ENCODE assay signal across 14 cellular contexts in the genomic region with DNA sequence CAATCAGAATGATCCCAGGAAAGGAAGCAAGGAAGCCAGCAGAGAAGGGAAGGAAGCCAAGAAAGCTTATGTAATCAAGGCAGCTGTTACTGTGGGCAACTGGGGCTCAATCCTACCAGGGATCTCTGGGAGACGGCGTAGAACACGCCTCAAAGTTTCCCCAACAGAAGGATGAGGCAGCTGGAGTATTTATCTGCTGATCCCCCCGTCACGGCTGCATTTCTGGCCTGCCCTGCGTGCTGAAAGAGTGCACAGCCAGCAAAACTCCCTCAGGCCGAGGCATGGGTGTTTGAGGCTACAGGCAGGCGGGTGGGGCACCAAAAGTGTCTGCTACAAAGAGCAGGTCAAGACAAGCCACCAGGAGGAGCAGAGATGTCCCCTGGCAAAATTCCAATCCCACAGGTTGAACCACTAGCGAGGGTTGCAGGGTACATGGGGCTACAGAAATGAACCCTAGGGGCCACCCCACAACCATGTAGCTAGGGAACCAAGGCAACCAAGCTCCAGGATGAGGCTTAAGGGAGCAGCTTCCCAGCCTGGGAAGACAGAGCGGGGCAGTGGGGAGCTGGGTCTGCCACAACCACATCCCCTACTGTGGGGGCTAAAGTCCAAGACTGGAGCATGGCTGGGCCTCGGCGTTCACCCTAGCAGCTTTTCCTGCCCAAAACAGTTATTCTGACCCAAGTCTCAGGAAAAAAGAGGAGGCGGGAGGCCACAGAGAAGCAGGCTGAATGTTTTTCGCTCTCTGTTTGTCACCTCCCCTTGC.
DNase-seq lines count a peak whose midpoint lies in the region; ATAC-seq and TF ChIP-seq lines count a peak whose summit lies in the region.
"Had no signal": no experiment of that assay in that cellular context is flagged by ENCODE, and none has a peak within 500 bp of the region (broad histone marks: within the 10 kb centered on the region; RNA-seq: fewer than 3 reads in every experiment).

No MANE protein-coding gene starts in this region.

- H3K23ac ChIP-seq in IMR-90 (ENCODE audit: low read depth, low read length): no peak overlapping the region

- H3K4me1 Mint-ChIP-seq in mesothelial cell of epicardium: peaks cover 9% of the 10 kb centered on the region
- H3K4me1 Mint-ChIP-seq: CD8-positive, alpha-beta memory T cell had no signal

- no peak overlapping the region for H3K4me3 Mint-ChIP-seq in mesothelial cell of epicardium
- H3K4me3 Mint-ChIP-seq: CD8-positive, alpha-beta memory T cell had no signal

- no peaks in the 10 kb centered on the region for H3K27me3 Mint-ChIP-seq in mesothelial cell of epicardium (ENCODE audit: low read depth)

- H4K20me1 ChIP-seq in IMR-90 (ENCODE audit: insufficient read depth, low read length): no peaks in the 10 kb centered on the region

- H3K14ac ChIP-seq in IMR-90 (replicated peaks; ENCODE audit: low read depth, low read length): no peak overlapping the region

- H3K9me3 ChIP-seq in BE2C: no peaks in the 10 kb centered on the region
- peaks cover 2% of the 10 kb centered on the region; the same call in 1 of the 2 replicates for H3K9me3 ChIP-seq in IMR-90 (ENCODE audit: control insufficient read depth, insufficient read depth, low read length)
- H3K9me3 ChIP-seq in body of pancreas: no peaks in the 10 kb centered on the region
- no peaks in the 10 kb centered on the region for H3K9me3 ChIP-seq in suprapubic skin
- H3K9me3 ChIP-seq: adrenal gland had no signal

- H3K27ac ChIP-seq in IMR-90 (ENCODE audit: insufficient read depth, low read length) (no peak overlapping the region), body of pancreas (no peak overlapping the region), suprapubic skin (no peak overlapping the region)
- H3K27ac ChIP-seq: adrenal gland had no signal

- H2BK5ac ChIP-seq in IMR-90 (ENCODE audit: low read depth, low read length, poor library complexity, severe bottlenecking): no peak overlapping the region

- in situ Hi-C loops in IMR-90 (cut with MboI; ENCODE audit: low sequenced_read_pairs): no loop called here

- H3K27me3 ChIP-seq in BE2C: no peaks in the 10 kb centered on the region
- H3K27me3 ChIP-seq in IMR-90 (ENCODE audit: control insufficient read depth, insufficient read depth, low read length): peaks cover 15% of the 10 kb centered on the region
- no peaks in the 10 kb centered on the region for H3K27me3 ChIP-seq in body of pancreas
- no peaks in the 10 kb centered on the region for H3K27me3 ChIP-seq in suprapubic skin
- H3K27me3 ChIP-seq: adrenal gland had no signal

- ATAC-seq in IMR-90 (ENCODE audit: low read depth): peak; percentile 40
- peak; percentile 55 for ATAC-seq in body of pancreas
- no peak for ATAC-seq in GM21576 (IDR thresholded peaks at IDR 0.05; ENCODE audit: unreplicated experiment)

- H3K4me1 ChIP-seq in BE2C (no peaks in the 10 kb centered on the region; the same call in 1 of the 2 replicates), IMR-90 (ENCODE audit: control insufficient read depth, insufficient read depth, low read length) (no peaks in the 10 kb centered on the region; the same call in 1 of the 2 replicates), body of pancreas (no peaks in the 10 kb centered on the region), suprapubic skin (peaks cover 15% of the 10 kb centered on the region)
- H3K4me1 ChIP-seq: adrenal gland had no signal

- H3K4me3 ChIP-seq in BE2C (ENCODE audit: low read depth, low read length) (no peak overlapping the region), IMR-90 (ENCODE audit: insufficient read depth, low read depth, low read length) (no peak overlapping the region), body of pancreas (no peak overlapping the region), suprapubic skin (no peak overlapping the region)
- H3K4me3 ChIP-seq: adrenal gland had no signal

- no peak overlapping the region for H2BK20ac ChIP-seq in IMR-90 (ENCODE audit: low read depth, low read length)

- DNase-seq in BE2C: peak; percentile 31
- peak; percentile 48 for DNase-seq in IMR-90
- peak in 2 of 4 donors; percentile 14 to 28 for DNase-seq in body of pancreas
- no peak for DNase-seq in mesothelial cell of epicardium (ENCODE audit: low spot score in 2 of 2, unreplicated experiment in 2 of 2)
- DNase-seq in suprapubic skin (ENCODE audit: low spot score in 2 of 2): no peak
- no peak for DNase-seq in MV-4-11 (lab: John Stamatoyannopoulos, UW)
- no peak for DNase-seq in activated gamma-delta T cell treated with Interleukin-2 at 50 U/mL for 16 hours
- DNase-seq: activated CD4-positive, alpha-beta T cell treated with anti-CD3 and anti-CD28 coated beads, Interleukin-2, amount 50 U/mL, for 1 hour; CD8-positive, alpha-beta memory T cell; NCI-H1092 treated with DMSO at 0.1 percent for 48 hours; SHP77; stimulated activated CD4-positive, alpha-beta T cell treated with anti-CD3 and anti-CD28 coated beads, Interleukin-2, amount 100 ng/mL, for 48 hours had no signal

- TF ChIP-seq RAD21 in IMR-90 (IDR thresholded peaks at IDR 0.05; ENCODE audit: low read length): no peak

- intact Hi-C loops in IMR-90 (cut with micrococcal nuclease): no loop called here
- intact Hi-C loops in body of pancreas (cut with DNase I): no loop called here

- no peak overlapping the region for H3K9ac ChIP-seq in IMR-90 (ENCODE audit: low read depth, low read length)

- POLR2A ChIA-PET in IMR-90 (lab: Charles Lee; ENCODE audit: unreplicated experiment): no interaction called here

- H3K36me3 ChIP-seq in BE2C (no peaks in the 10 kb centered on the region), IMR-90 (ENCODE audit: control insufficient read depth, insufficient read depth, low read length) (no peaks in the 10 kb centered on the region), body of pancreas (replicated peaks in 1 of 2; ENCODE audit: insufficient read depth in 1 of 2, low read depth in 2 of 2) (no peaks in the 10 kb centered on the region), suprapubic skin (no peaks in the 10 kb centered on the region)
- H3K36me3 ChIP-seq: adrenal gland had no signal

- no peak overlapping the region for H4K8ac ChIP-seq in IMR-90 (ENCODE audit: low read depth in 2 of 2, low read length in 2 of 2)

- H3K4ac ChIP-seq in IMR-90 (ENCODE audit: low read depth, low read length): no peak overlapping the region

- no peak for TF ChIP-seq EP300 in suprapubic skin (IDR thresholded peaks at IDR 0.05)

- no peaks in the 10 kb centered on the region for H3K79me1 ChIP-seq in IMR-90 (ENCODE audit: low read depth in 1 of 2, low read length in 2 of 2)

- CTCF ChIA-PET in IMR-90 (lab: Yijun Ruan, JAX): no interaction called here

- H4K5ac ChIP-seq in IMR-90 (ENCODE audit: low read depth, low read length): no peak overlapping the region

- no peak for TF ChIP-seq CTCF in BE2C (IDR thresholded peaks at IDR 0.05; ENCODE audit: low read depth, low read length)
- no peak for TF ChIP-seq CTCF in IMR-90 (conservative IDR thresholded peaks at IDR 0.05; ENCODE audit: low read depth, low read length)
- no peak for TF ChIP-seq CTCF in body of pancreas (IDR thresholded peaks at IDR 0.05)
- TF ChIP-seq CTCF in mesothelial cell of epicardium (IDR thresholded peaks at IDR 0.05; ENCODE audit: unreplicated experiment): no peak
- TF ChIP-seq CTCF in suprapubic skin (IDR thresholded peaks at IDR 0.05): no peak

- TF ChIP-seq POLR2A in IMR-90 (IDR thresholded peaks at IDR 0.05; ENCODE audit: low read depth, low read length) (no peak), body of pancreas (IDR thresholded peaks at IDR 0.05) (no peak), suprapubic skin (IDR thresholded peaks at IDR 0.05) (no peak)

- no peak overlapping the region for H2BK15ac ChIP-seq in IMR-90 (ENCODE audit: low read depth, low read length)

- no TSS peak for BruUV-seq in IMR-90 (replicated peaks; lab: Mats Ljungman, UMichigan)

- no peak overlapping the region for H3K18ac ChIP-seq in IMR-90 (ENCODE audit: low read depth, low read length)

- H2BK120ac ChIP-seq in IMR-90 (ENCODE audit: low read depth, low read length): no peak overlapping the region

- H2AK5ac ChIP-seq in IMR-90 (ENCODE audit: low read depth, low read length): no peak overlapping the region

- dilution Hi-C loops in IMR-90 (cut with HindIII; ENCODE audit: low sequenced_read_pairs, unreplicated experiment): no loop called here

- no peaks in the 10 kb centered on the region for H3K36me3 Mint-ChIP-seq in mesothelial cell of epicardium
- H3K36me3 Mint-ChIP-seq: CD8-positive, alpha-beta memory T cell had no signal

- H3K9me1 ChIP-seq in IMR-90 (ENCODE audit: insufficient read depth, low read length): no peaks in the 10 kb centered on the region

- no peak overlapping the region for H2AK9ac ChIP-seq in IMR-90 (replicated peaks; ENCODE audit: low read depth, low read length, poor library complexity)

- H3K9me3 Mint-ChIP-seq in mesothelial cell of epicardium: peaks cover 15% of the 10 kb centered on the region

- no peak overlapping the region for H4K91ac ChIP-seq in IMR-90 (ENCODE audit: insufficient read depth, low read depth, low read length)

- peak overlapping the region; percentile 25 for H3K27ac Mint-ChIP-seq in mesothelial cell of epicardium
- H3K27ac Mint-ChIP-seq: CD8-positive, alpha-beta memory T cell had no signal

- no peak overlapping the region for H3K56ac ChIP-seq in IMR-90 (ENCODE audit: extremely low read depth, insufficient read depth, low read length)

- 30% methylated on average over 2 of the region's 14 CpGs; no CpG with 5 or more reads in 1 of the 2 experiments for WGBS in IMR-90 (ENCODE audit: extremely low coverage in 2 of 2, insufficient read length in 1 of 2), 2 experiments
- WGBS in body of pancreas, 2 donors: 53 to 56% methylated on average over 3 to 6 of the region's 14 CpGs
- whole genome bisulfite sequencing in suprapubic skin: 57% methylated on average over 14 of the region's 14 CpGs

- no peak overlapping the region for H2AFZ ChIP-seq in IMR-90 (replicated peaks; ENCODE audit: low read length, poor library complexity)

- H3K4me2 ChIP-seq in IMR-90 (ENCODE audit: low read depth, low read length): no peak overlapping the region

TF ChIP-seq in IMR-90, 13 proteins besides CTCF, POLR2A, EP300 and RAD21 (continues in another document):
- TF ChIP-seq MAZ (IDR thresholded peaks at IDR 0.05; ENCODE audit: borderline replicate concordance, low read depth, low read length) (no peak), MAFK (IDR thresholded peaks at IDR 0.05; ENCODE audit: low read depth, low read length) (no peak), MXI1 (IDR thresholded peaks at IDR 0.05; ENCODE audit: borderline replicate concordance, low read depth, low read length) (no peak), USF2 (IDR thresholded peaks at IDR 0.05; ENCODE audit: low read depth, low read length) (no peak), RFX5 (IDR thresholded peaks at IDR 0.05; ENCODE audit: low read depth, low read length) (no peak), SMC3 (IDR thresholded peaks at IDR 0.05; ENCODE audit: low read depth, low read length) (no peak), RCOR1 (IDR thresholded peaks at IDR 0.05; ENCODE audit: insufficient replicate concordance, low read length) (no peak)

Comparison
In these comparisons a context has a peak if more than half of its experiments do, and no peak if none do; other contexts are left out.
1. DNase-seq: peak in BE2C (single experiment) and IMR-90 (single experiment); none in mesothelial cell of epicardium (0 of 2), suprapubic skin (0 of 2), MV-4-11 (single experiment) and activated gamma-delta T cell treated with Interleukin-2 at 50 U/mL for 16 hours (single experiment).